ENCODE assay signal across 8 cellular contexts in genomic region chr5:148179234-148179824, GRCh38. TPM values are rescaled to one million over a fixed set of nuclear protein-coding genes. Genes with fewer than 3 reads are reported as not detected.
DNase-seq lines count a peak whose midpoint lies in the region; ATAC-seq and TF ChIP-seq lines count a peak whose summit lies in the region.

No MANE protein-coding gene starts in this region.

- DNase-seq in AG08396 (ENCODE audit: low spot score) (peak; percentile 4), NCI-H82 (lab: John Stamatoyannopoulos, UW) (peak; percentile 71), left lobe of liver (ENCODE audit: low spot score) (no peak), upper lobe of left lung (no peak), NK-92 (lab: John Stamatoyannopoulos, UW; ENCODE audit: unreplicated experiment) (no peak)
- peak; percentile 17 for DNase-seq in central memory CD4-positive, alpha-beta T cell

- H3K4me1 ChIP-seq in upper lobe of left lung = no peaks in the 10 kb centered on the region

- peak; percentile 87 for ATAC-seq in GM18502 (IDR thresholded peaks at IDR 0.05; ENCODE audit: poor library complexity, unreplicated experiment)
- ATAC-seq in HG03354 (IDR thresholded peaks at IDR 0.05; ENCODE audit: poor library complexity, severe bottlenecking, unreplicated experiment) = peak; percentile 76
- ATAC-seq in left lobe of liver = peak; percentile 90
- ATAC-seq in upper lobe of left lung (ENCODE audit: low FRiP score in 2 of 2) = peak in 1 of 2 donors; percentile 83

- TF ChIP-seq EP300 in upper lobe of left lung (IDR thresholded peaks at IDR 0.05) = no peak

- peak; percentile 33 to 75 (median 56) for TF ChIP-seq CTCF in upper lobe of left lung (IDR thresholded peaks at IDR 0.05)

- H3K36me3 ChIP-seq in upper lobe of left lung = no peaks in the 10 kb centered on the region

- H3K27ac ChIP-seq in upper lobe of left lung = no peak overlapping the region

- 29 to 37% methylated on average over 3 of the region's 3 CpGs for WGBS in upper lobe of left lung, 2 donors

- no peaks in the 10 kb centered on the region for H3K9me3 ChIP-seq in upper lobe of left lung

- H3K27me3 ChIP-seq in upper lobe of left lung = no peaks in the 10 kb centered on the region

- TF ChIP-seq POLR2A in upper lobe of left lung (IDR thresholded peaks at IDR 0.05) = no peak

- H3K4me3 ChIP-seq in upper lobe of left lung = no peak overlapping the region

RNA-seq across cellular contexts. Expression of gene SPINK14, which starts 11.0 kb away (rescaled TPM):
- total RNA-seq in left lobe of liver = not detected
- not detected for total RNA-seq in upper lobe of left lung

RNA-seq across cellular contexts. Expression of gene SPINK6, which starts 23.5 kb away (rescaled TPM):
- total RNA-seq in left lobe of liver = not detected
- total RNA-seq in upper lobe of left lung = not detected

RNA-seq across cellular contexts. Expression of gene MARCOL, which starts 59.0 kb away (rescaled TPM):
- total RNA-seq in left lobe of liver (not detected), upper lobe of left lung (not detected)

Comparison
In these comparisons a context has a peak if more than half of its experiments do, and no peak if none do; other contexts are left out.
1. DNase-seq: peak in AG08396 (single experiment), NCI-H82 (single experiment) and central memory CD4-positive, alpha-beta T cell (single experiment); none in left lobe of liver (single experiment), upper lobe of left lung (0 of 2) and NK-92 (single experiment).